In the genomic region with DNA sequence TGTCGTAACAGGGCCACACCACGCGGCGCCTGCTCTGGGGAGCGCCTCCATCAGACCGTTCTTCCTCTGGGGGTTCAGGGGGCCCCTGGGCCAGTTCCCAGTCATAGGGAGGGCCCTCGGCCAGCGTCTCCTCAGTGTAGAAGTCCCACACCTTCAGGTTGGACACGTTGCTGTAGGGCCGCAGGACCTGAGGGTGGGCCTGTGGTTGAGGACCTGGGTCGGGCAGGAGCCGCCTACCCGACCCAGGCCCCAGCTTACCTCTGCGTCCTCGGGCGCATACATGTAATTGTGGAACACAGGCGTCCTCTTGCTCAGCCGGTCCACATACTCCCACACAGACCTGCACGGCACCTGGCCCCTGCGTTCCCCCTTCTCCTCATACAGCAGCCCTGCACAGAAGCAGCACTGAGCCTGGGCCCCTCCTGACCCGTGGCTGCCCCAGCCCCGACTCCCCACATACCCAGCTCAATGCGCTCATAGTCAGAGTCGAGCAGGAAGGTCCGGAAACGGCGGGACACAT, we compare ENCODE assay signal across 23 cellular contexts. TPM values are rescaled to one million over a fixed set of nuclear protein-coding genes. Genes with fewer than 3 reads are reported as not detected.
"Had no signal": no experiment of that assay in that cellular context is flagged by ENCODE, and none has a peak within 500 bp of the region (broad histone marks: within the 10 kb centered on the region; RNA-seq: fewer than 3 reads in every experiment).

No MANE protein-coding gene starts in this region.

- H3K4me3 Mint-ChIP-seq: naive thymus-derived CD4-positive, alpha-beta T cell had no signal

- H3K9me3 ChIP-seq: heart left ventricle, right atrium auricular region, sigmoid colon, suprapubic skin, thyroid gland, upper lobe of left lung, uterus had no signal

- H3K27me3 Mint-ChIP-seq: naive thymus-derived CD4-positive, alpha-beta T cell had no signal

- ATAC-seq: heart left ventricle; naive thymus-derived CD4-positive, alpha-beta T cell; stimulated activated naive CD8-positive, alpha-beta T cell treated with anti-CD3 and anti-CD28 coated beads, Interleukin-15, Interleukin-2, amounts not matched to agents 100 U/mL and 50 U/mL, for 24 hours had no signal

- DNase-seq: effector CD4-positive, alpha-beta T cell; heart left ventricle; hippocampal formation; kidney glomerular epithelial cell; naive thymus-derived CD4-positive, alpha-beta T cell; sigmoid colon; stimulated activated CD4-positive, alpha-beta T cell treated with anti-CD3 and anti-CD28 coated beads, Interleukin-2, amount 100 ng/mL, for 24 hours; stimulated activated CD4-positive, alpha-beta T cell treated with anti-CD3 and anti-CD28 coated beads, Interleukin-4, amount 100 ng/mL, for 4 hours; stimulated activated naive CD8-positive, alpha-beta T cell treated with anti-CD3 and anti-CD28 coated beads, Interleukin-15, Interleukin-2, amounts not matched to agents 100 U/mL and 50 U/mL, for 24 hours; thyroid gland; uterus had no signal

RNA-seq across cellular contexts. Expression of gene ADM2, which starts 26.7 kb away (rescaled TPM):
- total RNA-seq: frontal cortex, sigmoid colon had no signal

RNA-seq across cellular contexts. Expression of gene MIOX, which starts 32.0 kb away (rescaled TPM):
- total RNA-seq: dermis microvascular lymphatic vessel endothelial cell, esophagus mucosa, frontal cortex, glomerular endothelial cell, heart left ventricle, liver, lung microvascular endothelial cell, mesenteric fat pad, mononuclear cell, posterior vena cava, right atrium auricular region, sigmoid colon, suprapubic skin, upper lobe of left lung, uterus had no signal
